Comparison of ENCODE assay signal across 16 cellular contexts in the genomic region with DNA sequence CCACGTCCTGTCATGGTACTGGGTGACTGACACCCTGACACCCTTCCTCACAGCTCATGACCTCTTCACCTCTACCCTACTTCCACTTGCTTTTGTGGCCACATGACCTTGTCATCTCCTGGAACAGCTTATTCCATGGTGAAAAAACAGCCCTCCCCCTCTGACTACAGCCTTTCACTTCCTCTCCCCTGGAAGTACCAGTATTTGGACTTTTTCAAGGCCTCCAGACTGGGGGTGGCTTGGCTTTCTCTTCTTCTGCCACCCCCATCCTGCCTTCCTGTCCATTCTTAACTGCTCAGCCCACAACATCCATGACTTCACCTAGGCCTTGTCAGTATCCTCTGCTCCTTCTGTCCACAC.
DNase-seq lines count a peak whose midpoint lies in the region; ATAC-seq and TF ChIP-seq lines count a peak whose summit lies in the region.
"Had no signal": no experiment of that assay in that cellular context is flagged by ENCODE, and none has a peak within 500 bp of the region (broad histone marks: within the 10 kb centered on the region; RNA-seq: fewer than 3 reads in every experiment).

No MANE protein-coding gene starts in this region.

- H3K27ac ChIP-seq in VCaP, result peak overlapping the region; percentile 90
- H3K27ac ChIP-seq in lower lobe of right lung, result no peak overlapping the region
- H3K27ac ChIP-seq in tibial artery, result peak overlapping the region; percentile 3 to 33
- H3K27ac ChIP-seq: esophagus squamous epithelium had no signal

- no peak for DNase-seq in Right ventricle myocardium superior
- no peak for DNase-seq in cardiac septum (ENCODE audit: low spot score)
- no peak for DNase-seq in lower lobe of right lung
- no peak for DNase-seq in tibial artery
- DNase-seq in MG63, result no peak
- DNase-seq in HPDE6-E6E7 (ENCODE audit: extremely low spot score), result no peak
- DNase-seq: activated CD4-positive, alpha-beta T cell treated with anti-CD3 and anti-CD28 coated beads, Interleukin-2, amount 10 ng/mL, durations not matched to agents 24 days and 14 days; activated T-cell treated with anti-CD3 and anti-CD28 coated beads, Interleukin-2, amount 50 U/mL, for 1 hour; aorta; Caco-2; cortex of kidney; esophagus squamous epithelium; NCI-H2029 treated with DMSO at 0.1 percent for 48 hours; NCI-H774 had no signal

- H3K4me1 ChIP-seq in lower lobe of right lung (no peaks in the 10 kb centered on the region), tibial artery (peaks cover 0 to 21% (median 7%) of the 10 kb centered on the region in 4 donors)
- H3K4me1 ChIP-seq: Caco-2 had no signal

- peaks cover 5% of the 10 kb centered on the region for H3K36me3 ChIP-seq in lower lobe of right lung
- peaks cover 0 to 20% (median 11%) of the 10 kb centered on the region in 3 donors for H3K36me3 ChIP-seq in tibial artery
- H3K36me3 ChIP-seq in MG63, result no peaks in the 10 kb centered on the region
- H3K36me3 ChIP-seq: esophagus squamous epithelium had no signal

- no peak overlapping the region for H3K4me3 ChIP-seq in lower lobe of right lung
- no peak overlapping the region for H3K4me3 ChIP-seq in tibial artery
- H3K4me3 ChIP-seq in MG63, result no peak overlapping the region
- H3K4me3 ChIP-seq: esophagus squamous epithelium had no signal

- H3K9me3 ChIP-seq in lower lobe of right lung (no peaks in the 10 kb centered on the region), tibial artery (peaks cover 0 to 8% (median 0%) of the 10 kb centered on the region in 3 donors), MG63 (no peaks in the 10 kb centered on the region)
- H3K9me3 ChIP-seq: Caco-2 had no signal

- H3K27me3 ChIP-seq in lower lobe of right lung (ENCODE audit: low read depth) (no peaks in the 10 kb centered on the region), tibial artery (no peaks in the 10 kb centered on the region), MG63 (no peaks in the 10 kb centered on the region)
- H3K27me3 ChIP-seq: esophagus squamous epithelium had no signal

- TF ChIP-seq CTCF in VCaP (conservative IDR thresholded peaks at IDR 0.05) (no peak), lower lobe of right lung (IDR thresholded peaks at IDR 0.05) (no peak), tibial artery (IDR thresholded peaks at IDR 0.05) (no peak)

- peak; percentile 57 for ATAC-seq in Right ventricle myocardium superior (ENCODE audit: poor library complexity)
- peak; percentile 55 to 85 for ATAC-seq in lower lobe of right lung
- no peak for ATAC-seq in HG03457 (IDR thresholded peaks at IDR 0.05; ENCODE audit: unreplicated experiment)

- intact Hi-C loops in Right ventricle myocardium superior (cut with DNase I), result no loop called here
- intact Hi-C loops in cardiac septum (cut with DNase I), result no loop called here
- intact Hi-C loops in lower lobe of right lung (cut with DNase I), result no loop called here
- intact Hi-C loops in tibial artery (cut with DNase I; ENCODE audit: low total_unique reads), result no loop called here
